ENCODE assay signal across 1 cellular context in genomic region chr3:50088725-50089602, GRCh38.
TF ChIP-seq lines count a peak whose summit lies in the region.

TSS of gene RBM5 (plus strand) at chr3:50088919. CDS start at chr3:50090435, 1,516 bp downstream.

TF ChIP-seq in HepG2, 621 proteins besides CTCF, POLR2A, EP300 and RAD21 (continued from another document and continues in another):
- no peak for TF ChIP-seq RFXAP (CRISPR knock-in tag; IDR thresholded peaks at IDR 0.05; ENCODE audit: borderline replicate concordance)
- no peak for TF ChIP-seq ZNF850 (CRISPR knock-in tag; conservative IDR thresholded peaks at IDR 0.05)
- 0 out of 2 replicates have a peak, but pooled peaks have one; percentile 26 for TF ChIP-seq E2F5 (CRISPR knock-in tag; conservative IDR thresholded peaks at IDR 0.05)
- TF ChIP-seq SP1 (IDR thresholded peaks at IDR 0.05) = no peak
- TF ChIP-seq SP1 (CRISPR knock-in tag; IDR thresholded peaks at IDR 0.05) = peak; percentile 83
- TF ChIP-seq THAP7 (CRISPR knock-in tag; IDR thresholded peaks at IDR 0.05) = 0 out of 2 replicates have a peak, but pooled peaks have one; percentile 15
- TF ChIP-seq ZNF709 (CRISPR knock-in tag; IDR thresholded peaks at IDR 0.05) = no peak
- no peak for TF ChIP-seq STAT5B (CRISPR knock-in tag; IDR thresholded peaks at IDR 0.05)
- no peak for TF ChIP-seq HNF4G (IDR thresholded peaks at IDR 0.05; ENCODE audit: borderline replicate concordance, low read depth, low read length)
- TF ChIP-seq HNF4G (CRISPR knock-in tag; IDR thresholded peaks at IDR 0.05; ENCODE audit: borderline replicate concordance, low read depth) = no peak
- TF ChIP-seq KLF13 (CRISPR knock-in tag; IDR thresholded peaks at IDR 0.05) = no peak
- TF ChIP-seq KDM4B (CRISPR knock-in tag; IDR thresholded peaks at IDR 0.05) = no peak
- no peak for TF ChIP-seq NFIC (IDR thresholded peaks at IDR 0.05; ENCODE audit: low read length)
- TF ChIP-seq PAXIP1 (CRISPR knock-in tag; conservative IDR thresholded peaks at IDR 0.05) = peak; percentile 44; the same call in 1 of the 2 replicates
- TF ChIP-seq ZFP90 (CRISPR knock-in tag; IDR thresholded peaks at IDR 0.05; ENCODE audit: borderline replicate concordance) = no peak; the same call in 1 of the 2 replicates
- no peak for TF ChIP-seq GLI4 (CRISPR knock-in tag; IDR thresholded peaks at IDR 0.05; ENCODE audit: borderline replicate concordance)
- no peak for TF ChIP-seq XRCC5 (optimal IDR thresholded peaks at IDR 0.05; ENCODE audit: low read length)
- TF ChIP-seq MXI1 (IDR thresholded peaks at IDR 0.05; ENCODE audit: borderline replicate concordance, low read depth, low read length) = peak; percentile 73; the same call in 1 of the 3 replicates
- TF ChIP-seq MZF1 (CRISPR knock-in tag; IDR thresholded peaks at IDR 0.05; ENCODE audit: borderline replicate concordance) = no peak
- TF ChIP-seq MXD4 (CRISPR knock-in tag; IDR thresholded peaks at IDR 0.05) = no peak; the same call in 1 of the 2 replicates
- 0 out of 2 replicates have a peak, but pooled peaks have one; percentile 21 for TF ChIP-seq ZNF747 (CRISPR knock-in tag; IDR thresholded peaks at IDR 0.05; ENCODE audit: borderline replicate concordance)
- no peak for TF ChIP-seq ZNF749 (CRISPR knock-in tag; IDR thresholded peaks at IDR 0.05; ENCODE audit: borderline replicate concordance)
- TF ChIP-seq ZNF430 (CRISPR knock-in tag; IDR thresholded peaks at IDR 0.05) = peak; percentile 48
- no peak for TF ChIP-seq MAFF (IDR thresholded peaks at IDR 0.05; ENCODE audit: low read depth, low read length)
- TF ChIP-seq KDM2A (CRISPR knock-in tag; IDR thresholded peaks at IDR 0.05; ENCODE audit: borderline replicate concordance, low read depth) = no peak
- TF ChIP-seq PRDM10 (CRISPR knock-in tag; IDR thresholded peaks at IDR 0.05; ENCODE audit: low read depth) = no peak
- TF ChIP-seq RELA (CRISPR knock-in tag; IDR thresholded peaks at IDR 0.05) = no peak
- TF ChIP-seq GABPA (IDR thresholded peaks at IDR 0.05; ENCODE audit: low read depth, low read length) = no peak
- peak; percentile 70 for TF ChIP-seq GABPA (CRISPR knock-in tag; IDR thresholded peaks at IDR 0.05; ENCODE audit: low read depth)
- no peak for TF ChIP-seq TIGD3 (CRISPR knock-in tag; IDR thresholded peaks at IDR 0.05; ENCODE audit: borderline replicate concordance)
- TF ChIP-seq TRIM24 (CRISPR knock-in tag; IDR thresholded peaks at IDR 0.05) = no peak
- no peak for TF ChIP-seq TMF1 (CRISPR knock-in tag; IDR thresholded peaks at IDR 0.05; ENCODE audit: low read depth)
- TF ChIP-seq ZBTB37 (CRISPR knock-in tag; IDR thresholded peaks at IDR 0.05) = peak; percentile 72; the same call in 1 of the 2 replicates
- TF ChIP-seq NR2F6 (IDR thresholded peaks at IDR 0.05) = no peak
- TF ChIP-seq NR2F6 (CRISPR knock-in tag; IDR thresholded peaks at IDR 0.05) = no peak
- TF ChIP-seq GTF2F1 (IDR thresholded peaks at IDR 0.05; ENCODE audit: low read length) = no peak
- no peak for TF ChIP-seq ATM (IDR thresholded peaks at IDR 0.05; ENCODE audit: borderline replicate concordance)
- no peak for TF ChIP-seq ZNF841 (CRISPR knock-in tag; IDR thresholded peaks at IDR 0.05; ENCODE audit: borderline replicate concordance)
- peak; percentile 70 for TF ChIP-seq ZSCAN31 (CRISPR knock-in tag; IDR thresholded peaks at IDR 0.05; ENCODE audit: low read depth)
- no peak for TF ChIP-seq ARID2 (CRISPR knock-in tag; IDR thresholded peaks at IDR 0.05; ENCODE audit: borderline replicate concordance)
- TF ChIP-seq ZNF670 (CRISPR knock-in tag; IDR thresholded peaks at IDR 0.05; ENCODE audit: borderline replicate concordance) = peak; percentile 24; the same call in 1 of the 2 replicates
- no peak for TF ChIP-seq DBP (CRISPR knock-in tag; IDR thresholded peaks at IDR 0.05; ENCODE audit: not compliant biosample characterization)
- no peak for TF ChIP-seq CSRNP1 (CRISPR knock-in tag; IDR thresholded peaks at IDR 0.05)
- TF ChIP-seq ZSCAN29 (CRISPR knock-in tag; conservative IDR thresholded peaks at IDR 0.05) = 0 out of 2 replicates have a peak, but pooled peaks have one; percentile 21
- TF ChIP-seq KDM3A (CRISPR knock-in tag; IDR thresholded peaks at IDR 0.05; ENCODE audit: low read depth) = 0 out of 2 replicates have a peak, but pooled peaks have one; percentile 12
- no peak for TF ChIP-seq CERS6 (CRISPR knock-in tag; IDR thresholded peaks at IDR 0.05)
- no peak for TF ChIP-seq ATF1 (CRISPR knock-in tag; IDR thresholded peaks at IDR 0.05)
- TF ChIP-seq ISL2 (CRISPR knock-in tag; IDR thresholded peaks at IDR 0.05) = no peak; the same call in 1 of the 2 replicates
- no peak for TF ChIP-seq ZNF207 (IDR thresholded peaks at IDR 0.05; ENCODE audit: borderline replicate concordance)
- TF ChIP-seq ZNF674 (CRISPR knock-in tag; IDR thresholded peaks at IDR 0.05; ENCODE audit: low read depth) = no peak
- no peak for TF ChIP-seq ZNF263 (CRISPR knock-in tag; IDR thresholded peaks at IDR 0.05)
- TF ChIP-seq ZNF572 (CRISPR knock-in tag; IDR thresholded peaks at IDR 0.05) = no peak
- no peak for TF ChIP-seq MATR3 (CRISPR knock-in tag; IDR thresholded peaks at IDR 0.05)
- TF ChIP-seq DPF2 (CRISPR knock-in tag; IDR thresholded peaks at IDR 0.05; ENCODE audit: borderline replicate concordance, low read depth) = no peak
- 0 out of 2 replicates have a peak, but pooled peaks have one; percentile 50 for TF ChIP-seq MTERF4 (CRISPR knock-in tag; IDR thresholded peaks at IDR 0.05)
- TF ChIP-seq ETV6 (CRISPR knock-in tag; conservative IDR thresholded peaks at IDR 0.05) = no peak
- TF ChIP-seq YEATS2 (CRISPR knock-in tag; IDR thresholded peaks at IDR 0.05; ENCODE audit: borderline replicate concordance) = peak; percentile 63; the same call in 1 of the 2 replicates
